ENCODE assay signal across 21 cellular contexts in the genomic region with DNA sequence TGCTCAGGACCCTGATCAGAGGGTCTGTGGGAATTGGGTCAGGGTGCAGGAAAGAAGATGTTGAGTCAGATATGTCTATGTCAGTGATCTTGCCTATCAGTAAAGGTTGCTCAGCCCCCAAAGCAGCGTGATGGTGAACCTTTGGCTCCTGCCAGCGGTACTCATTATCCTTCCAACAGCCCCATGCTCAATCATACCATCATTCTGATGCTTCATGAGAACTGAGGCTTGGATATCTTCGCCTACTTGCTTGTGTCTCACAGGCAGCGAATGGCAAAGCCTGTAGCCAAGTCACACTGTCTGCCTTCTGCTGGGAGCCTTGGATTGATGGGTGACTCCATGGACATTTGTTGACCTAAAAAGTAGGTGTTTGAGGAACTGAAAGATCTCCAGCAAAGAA.
"Had no signal": no experiment of that assay in that cellular context is flagged by ENCODE, and none has a peak within 500 bp of the region (broad histone marks: within the 10 kb centered on the region; RNA-seq: fewer than 3 reads in every experiment).

No MANE protein-coding gene starts in this region.

- H3K27ac ChIP-seq: HL-60, KMS-11 had no signal

- H3K9me3 ChIP-seq: SK-N-SH had no signal

- H3K4me2 ChIP-seq: KMS-11, SK-N-SH had no signal

- DNase-seq: Kasumi-1, MM.1S, NCI-H1092 treated with DMSO at 0.1 percent for 48 hours, NCI-H1436, NCI-H187, NCI-H2029, NCI-H2081 treated with DMSO at 0.1 percent for 48 hours, NCI-H2171, NCI-H226, NCI-H446, NCI-H510A, NCI-H524 treated with DMSO at 0.1 percent for 48 hours, NCI-H69, NCI-H774, RPMI8226, SHP77, SK-N-SH had no signal

- FAIRE-seq: HTR-8/SVneo, RCC 7860 had no signal

- H3K9ac ChIP-seq: KMS-11, SK-N-SH had no signal
